ENCODE assay signal across 1 cellular context in the genomic region with DNA sequence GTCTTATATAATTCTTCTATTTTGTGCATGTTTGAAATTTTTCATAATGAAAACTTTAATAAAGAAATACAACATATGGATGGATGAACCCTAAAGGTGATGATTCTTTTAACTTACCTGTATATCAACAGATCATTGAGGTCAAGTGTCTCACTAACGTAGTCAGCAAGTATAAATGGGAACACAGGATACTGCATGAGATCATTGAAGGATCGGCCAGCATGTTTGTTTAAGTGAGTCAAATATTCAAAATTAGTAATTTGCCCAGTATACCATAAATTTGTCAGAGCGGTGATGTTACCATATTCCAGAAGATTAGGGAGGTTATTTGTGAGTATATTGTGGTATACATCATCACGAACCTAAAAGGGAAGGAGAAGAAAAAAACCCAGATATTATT.
TF ChIP-seq lines count a peak whose summit lies in the region.

No MANE protein-coding gene starts in this region.

TF ChIP-seq in IMR-90, 13 proteins besides CTCF, POLR2A, EP300 and RAD21:
- TF ChIP-seq RFX5 (IDR thresholded peaks at IDR 0.05; ENCODE audit: low read depth, low read length) (no peak), MAZ (IDR thresholded peaks at IDR 0.05; ENCODE audit: borderline replicate concordance, low read depth, low read length) (no peak), BHLHE40 (IDR thresholded peaks at IDR 0.05; ENCODE audit: low read depth, low read length) (no peak), CHD1 (IDR thresholded peaks at IDR 0.05; ENCODE audit: low read depth, low read length) (no peak), CEBPB (IDR thresholded peaks at IDR 0.05; ENCODE audit: low read depth, low read length) (no peak), RCOR1 (IDR thresholded peaks at IDR 0.05; ENCODE audit: insufficient replicate concordance, low read length) (no peak), MAFK (IDR thresholded peaks at IDR 0.05; ENCODE audit: low read depth, low read length) (no peak), MXI1 (IDR thresholded peaks at IDR 0.05; ENCODE audit: borderline replicate concordance, low read depth, low read length) (no peak)
